Comparison of ENCODE assay signal across 8 cellular contexts in the genomic region with DNA sequence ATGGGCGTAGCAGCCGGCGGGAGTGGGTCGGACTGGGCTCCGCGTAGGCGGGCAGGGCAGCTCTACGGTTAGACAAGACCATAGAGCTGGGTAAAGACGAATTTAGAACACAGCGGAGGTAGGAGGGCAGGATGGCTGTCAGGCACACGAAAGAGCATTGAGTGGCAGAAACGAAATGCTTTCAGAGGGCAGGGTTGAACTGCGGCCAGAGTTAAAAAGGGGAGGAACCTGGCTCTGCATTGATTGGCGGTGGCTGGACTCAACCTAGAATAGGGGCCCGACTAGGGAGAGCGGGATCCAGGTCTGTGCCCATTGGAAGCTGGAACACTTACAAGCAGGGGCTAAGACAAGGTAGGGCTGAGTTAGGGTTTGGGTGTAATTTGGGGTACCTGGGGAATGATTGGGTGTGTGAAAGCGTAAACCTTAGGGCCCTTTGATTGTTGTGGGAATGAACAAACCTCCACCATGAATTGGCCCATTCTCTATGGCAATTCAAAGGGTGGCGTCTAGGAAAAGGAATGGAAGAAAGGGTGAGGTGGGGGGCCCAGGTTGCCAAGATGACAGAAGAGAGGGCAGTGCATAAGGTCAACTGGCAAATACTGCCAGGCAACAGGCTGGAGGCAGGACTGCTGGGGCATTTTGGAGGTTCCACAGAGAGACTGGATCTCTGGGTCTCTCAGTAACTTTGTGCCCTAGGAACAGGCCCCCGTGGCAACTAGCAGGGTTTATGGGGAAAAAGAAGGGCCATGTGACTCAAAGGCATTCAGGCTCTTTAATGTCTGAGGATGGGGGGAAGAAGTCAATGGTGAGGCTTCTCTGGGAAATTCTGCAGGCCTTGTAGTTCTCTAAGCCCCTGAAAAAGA. TPM values are rescaled to one million over a fixed set of nuclear protein-coding genes. Genes with fewer than 3 reads are reported as not detected.
A peak's percentile ranks its signal among the peaks of the same experiment; 100 is the strongest.
DNase-seq lines count a peak whose midpoint lies in the region; ATAC-seq and TF ChIP-seq lines count a peak whose summit lies in the region.

No MANE protein-coding gene starts in this region.

- peaks cover 4% of the 10 kb centered on the region for H3K4me1 ChIP-seq in RWPE2 (ENCODE audit: insufficient read depth, poor library complexity, severe bottlenecking)
- H3K4me1 ChIP-seq in fibroblast of lung (ENCODE audit: control insufficient read depth, extremely low read depth, insufficient read depth, low read length): peaks cover 2% of the 10 kb centered on the region

- no peak for TF ChIP-seq CTCF in RWPE2 (IDR thresholded peaks at IDR 0.05; ENCODE audit: poor library complexity, severe bottlenecking)
- TF ChIP-seq CTCF in fibroblast of lung (conservative IDR thresholded peaks at IDR 0.05 in 1 of 2, IDR thresholded peaks at IDR 0.05 in 1 of 2; ENCODE audit: low read depth in 1 of 2, low read length in 2 of 2): no peak

- H3K79me2 ChIP-seq in fibroblast of lung (ENCODE audit: control insufficient read depth, insufficient read depth, low read length): peaks cover 23% of the 10 kb centered on the region

- H4K20me1 ChIP-seq in fibroblast of lung (ENCODE audit: control insufficient read depth, extremely low read depth, insufficient read depth, low read length): no peaks in the 10 kb centered on the region

- intact Hi-C loops in sciatic nerve (cut with DNase I): no loop called here

- H3K9me3 ChIP-seq in RWPE2 (ENCODE audit: severe bottlenecking) (no peaks in the 10 kb centered on the region), fibroblast of lung (ENCODE audit: control insufficient read depth, insufficient read depth, low read depth, low read length) (no peaks in the 10 kb centered on the region)

- peak; percentile 23 for TF ChIP-seq POLR2A in GM15510 (IDR thresholded peaks at IDR 0.05; ENCODE audit: borderline replicate concordance, extremely low read depth, insufficient read length)

- H3K27me3 ChIP-seq in RWPE2 (ENCODE audit: insufficient read depth, poor library complexity, severe bottlenecking) (no peaks in the 10 kb centered on the region), fibroblast of lung (ENCODE audit: control insufficient read depth, insufficient read depth, low read length) (no peaks in the 10 kb centered on the region)

- peak overlapping the region; percentile 66 for H3K4me2 ChIP-seq in fibroblast of lung (ENCODE audit: extremely low read depth, insufficient read depth, low read length)

- H2AFZ ChIP-seq in fibroblast of lung (ENCODE audit: low read length): peak overlapping the region; percentile 31

- peak overlapping the region; percentile 50 for H3K9ac ChIP-seq in fibroblast of lung (ENCODE audit: insufficient read depth, low read length)

- DNase-seq in RWPE2 (ENCODE audit: low spot score) (no peak), fibroblast of lung (ENCODE audit: low read depth in 2 of 2) (no peak), sciatic nerve (ENCODE audit: low spot score) (no peak), activated gamma-delta T cell treated with Interleukin-2 at 50 U/mL for 16 hours (no peak), NCI-H524 (lab: John Stamatoyannopoulos, UW) (no peak)

- H3K27ac ChIP-seq in RWPE2 (ENCODE audit: poor library complexity, severe bottlenecking) (peak overlapping the region; percentile 35), fibroblast of lung (ENCODE audit: insufficient read depth, low read length) (peak overlapping the region; percentile 66)

- H3K36me3 ChIP-seq in RWPE2 (ENCODE audit: low read depth) (peaks cover 34% of the 10 kb centered on the region), fibroblast of lung (ENCODE audit: control insufficient read depth, insufficient read depth, low read length) (peaks cover 5% of the 10 kb centered on the region)

- ATAC-seq in RWPE2 (ENCODE audit: low read depth) (no peak; the same call in 1 of the 3 replicates), sciatic nerve (peak; percentile 10), GM21423 (IDR thresholded peaks at IDR 0.05; ENCODE audit: unreplicated experiment) (no peak), GM21576 (IDR thresholded peaks at IDR 0.05; ENCODE audit: unreplicated experiment) (no peak)

- peak overlapping the region; percentile 61 for H3K4me3 ChIP-seq in RWPE2 (ENCODE audit: severe bottlenecking)
- peak overlapping the region; percentile 24 to 57 (median 46) for H3K4me3 ChIP-seq in fibroblast of lung (replicated peaks in 1 of 4; ENCODE audit: control extremely low read depth in 1 of 4, insufficient read depth in 1 of 4, low read depth in 3 of 4, low read length in 4 of 4)

RNA-seq across cellular contexts. Expression of gene ELK1, which starts 0.9 kb away (rescaled TPM):
- 13.9 and 14.4 TPM in 2 replicates for total RNA-seq in fibroblast of lung
- polyA plus RNA-seq in fibroblast of lung: 25.3 and 27.5 TPM in 2 replicates
- polyA plus RNA-seq in fibroblast of lung (2012): 27.8 and 36.7 TPM in 2 replicates
- 32.3 and 51.8 TPM in 2 replicates for polyA minus RNA-seq in fibroblast of lung (ENCODE audit: low replicate concordance)
- total RNA-seq in sciatic nerve: 24.1 TPM

RNA-seq across cellular contexts. Expression of gene UXT, which starts 7.7 kb away (rescaled TPM):
- total RNA-seq in fibroblast of lung (111 and 143 TPM in 2 replicates), sciatic nerve (65.3 TPM)
- polyA plus RNA-seq in fibroblast of lung: 114 and 141 TPM in 2 replicates
- 154 TPM in 2 replicates for polyA plus RNA-seq in fibroblast of lung (2012)
- 37.4 and 38.1 TPM in 2 replicates for polyA minus RNA-seq in fibroblast of lung (ENCODE audit: low replicate concordance)

RNA-seq across cellular contexts. Expression of gene CFP, which starts 21.5 kb away (rescaled TPM):
- under 0.01 and 0.17 TPM in 2 replicates for total RNA-seq in fibroblast of lung
- 0.08 and 0.17 TPM in 2 replicates for polyA plus RNA-seq in fibroblast of lung
- polyA plus RNA-seq in fibroblast of lung (2012): 0.52 and 0.71 TPM in 2 replicates
- polyA minus RNA-seq in fibroblast of lung (ENCODE audit: low replicate concordance): not detected in 2 replicates
- 7.3 TPM for total RNA-seq in sciatic nerve

RNA-seq across cellular contexts. Expression of gene SYN1, which starts 31.6 kb away (rescaled TPM):
- total RNA-seq in fibroblast of lung: under 0.01 and 0.17 TPM in 2 replicates
- 0.56 and 1.4 TPM in 2 replicates for polyA plus RNA-seq in fibroblast of lung
- polyA plus RNA-seq in fibroblast of lung (2012): 1.0 and 1.9 TPM in 2 replicates
- polyA minus RNA-seq in fibroblast of lung (ENCODE audit: low replicate concordance): 2.2 and 11.2 TPM in 2 replicates
- 2.9 TPM for total RNA-seq in sciatic nerve
